Comparison of ENCODE assay signal across 29 cellular contexts in the genomic region with DNA sequence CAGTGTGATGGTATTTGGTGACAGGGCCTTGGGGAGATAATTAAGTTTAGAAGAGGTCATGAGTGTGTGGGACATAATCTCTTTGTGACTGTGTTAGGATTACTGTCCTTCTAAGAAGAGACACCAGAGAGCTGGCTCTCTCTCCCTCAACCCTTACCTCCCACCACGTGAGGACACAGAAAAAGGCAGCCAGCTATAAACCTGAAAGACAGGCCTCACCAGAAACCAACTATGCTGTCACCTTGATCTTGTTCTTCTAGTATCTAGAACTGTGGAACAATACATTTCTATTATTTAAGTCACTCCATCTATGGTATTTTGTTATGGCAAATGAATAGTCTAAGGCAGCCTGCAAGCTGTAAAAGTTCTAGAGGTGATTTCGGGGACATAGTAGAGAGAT.
"Had no signal": no experiment of that assay in that cellular context is flagged by ENCODE, and none has a peak within 500 bp of the region (broad histone marks: within the 10 kb centered on the region; RNA-seq: fewer than 3 reads in every experiment).

No MANE protein-coding gene starts in this region.

- H3K4me3 Mint-ChIP-seq: naive thymus-derived CD4-positive, alpha-beta T cell; natural killer cell; nephron; neural crest cell; stimulated activated effector memory CD8-positive, alpha-beta T cell treated with anti-CD3 and anti-CD28 coated beads, Interleukin-12 subunit alpha, Interleukin-12 subunit beta, amount 100 ng/mL, for 72 hours; stimulated activated naive B cell treated with anti-CD40 and anti-IgM and Interleukin-4, amounts not matched to agents 10 μg/mL and 1 μg/mL and 100 μg/mL, for 72 hours; stimulated activated naive CD8-positive, alpha-beta T cell treated with anti-CD3 and anti-CD28 coated beads, Interleukin-15, Interleukin-2, amounts not matched to agents 100 ng/mL and 50 ng/mL, for 24 hours had no signal

- H3K79me2 ChIP-seq: parathyroid adenoma had no signal

- H2AFZ ChIP-seq: parathyroid adenoma had no signal

- DNase-seq: naive thymus-derived CD4-positive, alpha-beta T cell; natural killer cell; occipital lobe; ovary; posterior cingulate gyrus; psoas muscle; right cardiac atrium; right lobe of liver; sigmoid colon; small intestine; stimulated activated CD4-positive, alpha-beta T cell treated with anti-CD3 and anti-CD28 coated beads, Interleukin-15, amount 100 ng/mL, for 24 hours; stimulated activated CD4-positive, alpha-beta T cell treated with anti-CD3 and anti-CD28 coated beads, Interleukin-2, amount 100 ng/mL, for 24 hours; stimulated activated CD4-positive, alpha-beta T cell treated with anti-CD3 and anti-CD28 coated beads, Interleukin-2, amount 100 ng/mL, for 48 hours; stimulated activated CD4-positive, alpha-beta T cell treated with anti-CD3 and anti-CD28 coated beads, Interleukin-4, amount 100 ng/mL, for 24 hours; stimulated activated naive B cell treated with anti-CD40 and anti-IgM and Interleukin-4, amounts not matched to agents 10 μg/mL and 1 μg/mL and 100 μg/mL, for 72 hours; stimulated activated naive CD4-positive, alpha-beta T cell treated with Interleukin-2 at 50 U/mL for 16 hours; stomach; thyroid gland; upper lobe of left lung had no signal

- H3K36me3 ChIP-seq: ovary, right lobe of liver, sigmoid colon, stomach, thoracic aorta, thyroid gland, tibial nerve, upper lobe of left lung, vagina had no signal

- H3K27me3 ChIP-seq: ovary, right lobe of liver, sigmoid colon, stomach, thyroid gland, tibial nerve, upper lobe of left lung, vagina had no signal

- H3K27ac Mint-ChIP-seq: naive thymus-derived CD4-positive, alpha-beta T cell; natural killer cell; nephron; progenitor cell of endocrine pancreas; stimulated activated effector memory CD8-positive, alpha-beta T cell treated with anti-CD3 and anti-CD28 coated beads, Interleukin-12 subunit alpha, Interleukin-12 subunit beta, amount 100 ng/mL, for 72 hours; stimulated activated naive B cell treated with anti-CD40 and anti-IgM and Interleukin-4, amounts not matched to agents 10 μg/mL and 1 μg/mL and 100 μg/mL, for 72 hours; stimulated activated naive CD8-positive, alpha-beta T cell treated with anti-CD3 and anti-CD28 coated beads, Interleukin-15, Interleukin-2, amounts not matched to agents 100 ng/mL and 50 ng/mL, for 24 hours had no signal

- H3K4me1 ChIP-seq: parathyroid adenoma, psoas muscle, right lobe of liver, stomach, upper lobe of left lung, vagina had no signal

- H3K36me3 Mint-ChIP-seq: naive thymus-derived CD4-positive, alpha-beta T cell; natural killer cell; stimulated activated effector memory CD8-positive, alpha-beta T cell treated with anti-CD3 and anti-CD28 coated beads, Interleukin-12 subunit alpha, Interleukin-12 subunit beta, amount 100 ng/mL, for 72 hours; stimulated activated naive B cell treated with anti-CD40 and anti-IgM and Interleukin-4, amounts not matched to agents 10 μg/mL and 1 μg/mL and 100 μg/mL, for 72 hours had no signal

- H3K9ac ChIP-seq: parathyroid adenoma had no signal

- FAIRE-seq: small intestine, urothelium cell line had no signal

- H3K9me3 Mint-ChIP-seq: neural crest cell; stimulated activated naive CD8-positive, alpha-beta T cell treated with anti-CD3 and anti-CD28 coated beads, Interleukin-15, Interleukin-2, amounts not matched to agents 100 ng/mL and 50 ng/mL, for 24 hours had no signal

- H3K27me3 Mint-ChIP-seq: stimulated activated naive B cell treated with anti-CD40 and anti-IgM and Interleukin-4, amounts not matched to agents 10 μg/mL and 1 μg/mL and 100 μg/mL, for 72 hours; stimulated activated naive CD8-positive, alpha-beta T cell treated with anti-CD3 and anti-CD28 coated beads, Interleukin-15, Interleukin-2, amounts not matched to agents 100 ng/mL and 50 ng/mL, for 24 hours had no signal

- ATAC-seq: naive thymus-derived CD4-positive, alpha-beta T cell; natural killer cell; psoas muscle; right cardiac atrium; right lobe of liver; stimulated activated effector memory CD8-positive, alpha-beta T cell treated with anti-CD3 and anti-CD28 coated beads, Interleukin-12 subunit alpha, Interleukin-12 subunit beta, amount 100 ng/mL, for 72 hours; stimulated activated naive B cell treated with anti-CD40 and anti-IgM and Interleukin-4, amounts not matched to agents 10 μg/mL and 1 μg/mL and 100 μg/mL, for 72 hours had no signal

- H3K27ac ChIP-seq: ovary, parathyroid adenoma, psoas muscle, right lobe of liver, sigmoid colon, stomach, thoracic aorta, thyroid gland, tibial nerve, upper lobe of left lung, vagina had no signal

- H3K4me3 ChIP-seq: ovary, psoas muscle, right lobe of liver, sigmoid colon, stomach, thoracic aorta, thyroid gland, tibial nerve, upper lobe of left lung, vagina had no signal

- H3K4me1 Mint-ChIP-seq: naive thymus-derived CD4-positive, alpha-beta T cell; natural killer cell; nephron; stimulated activated effector memory CD8-positive, alpha-beta T cell treated with anti-CD3 and anti-CD28 coated beads, Interleukin-12 subunit alpha, Interleukin-12 subunit beta, amount 100 ng/mL, for 72 hours; stimulated activated naive B cell treated with anti-CD40 and anti-IgM and Interleukin-4, amounts not matched to agents 10 μg/mL and 1 μg/mL and 100 μg/mL, for 72 hours had no signal

- H3K9me3 ChIP-seq: ovary, right lobe of liver, thoracic aorta, thyroid gland, vagina had no signal
